Comparison of ENCODE assay signal across 16 cellular contexts in genomic region chr20:6976096-6976495, GRCh38.
"Had no signal": no experiment of that assay in that cellular context is flagged by ENCODE, and none has a peak within 500 bp of the region (broad histone marks: within the 10 kb centered on the region; RNA-seq: fewer than 3 reads in every experiment).

No MANE protein-coding gene starts in this region.

- H3K27me3 ChIP-seq: gastrocnemius medialis, ovary, tibial nerve had no signal

- H3K9me3 ChIP-seq: gastrocnemius medialis, ovary had no signal

- H3K4me3 ChIP-seq: gastrocnemius medialis, ovary, SK-N-MC, tibial nerve had no signal

- DNase-seq: activated B cell treated with CpG ODN at 0.5 μM for 24 hours; activated CD4-positive, alpha-beta T cell treated with anti-CD3 and anti-CD28 coated beads, Interleukin-2, amount 10 ng/mL, durations not matched to agents 24 days and 14 days; activated CD8-positive, alpha-beta T cell treated with anti-CD3 and anti-CD28 coated beads, Interleukin-2, amount 10 ng/mL, durations not matched to agents 7 days and 5 days; activated naive CD4-positive, alpha-beta T cell treated with anti-CD3 and anti-CD28 coated beads, Interleukin-2, amount 10 ng/mL, durations not matched to agents 7 days and 5 days; activated naive CD8-positive, alpha-beta T cell treated with anti-CD3 and anti-CD28 coated beads, Interleukin-2, amount 50 U/mL, for 24 hours; activated T-cell treated with anti-CD3 and anti-CD28 coated beads, Interleukin-2, amount 50 U/mL, for 24 hours; aorta; effector memory CD8-positive, alpha-beta T cell; gastrocnemius medialis; naive thymus-derived CD8-positive, alpha-beta T cell; ovary; stimulated activated CD4-positive, alpha-beta T cell treated with anti-CD3 and anti-CD28 coated beads, Interleukin-4, amount 100 ng/mL, for 24 hours had no signal

- H3K4me1 ChIP-seq: gastrocnemius medialis, tibial nerve had no signal

- ATAC-seq: activated CD8-positive, alpha-beta T cell treated with anti-CD3 and anti-CD28 coated beads, Interleukin-2, amount 10 ng/mL, durations not matched to agents 7 days and 5 days; activated naive CD8-positive, alpha-beta T cell treated with anti-CD3 and anti-CD28 coated beads, Interleukin-2, amount 50 U/mL, for 24 hours; effector memory CD8-positive, alpha-beta T cell; gastrocnemius medialis; naive thymus-derived CD8-positive, alpha-beta T cell; sciatic nerve; stimulated activated memory B cell treated with anti-CD40 and anti-IgM and Interleukin-4, amounts not matched to agents 10 μg/mL and 1 μg/mL and 100 μg/mL, for 72 hours had no signal

- H3K27ac ChIP-seq: gastrocnemius medialis, ovary, SK-N-MC, tibial nerve had no signal

- H3K36me3 ChIP-seq: gastrocnemius medialis, ovary, tibial nerve had no signal
